Comparison of ENCODE assay signal across 16 cellular contexts in the genomic region with DNA sequence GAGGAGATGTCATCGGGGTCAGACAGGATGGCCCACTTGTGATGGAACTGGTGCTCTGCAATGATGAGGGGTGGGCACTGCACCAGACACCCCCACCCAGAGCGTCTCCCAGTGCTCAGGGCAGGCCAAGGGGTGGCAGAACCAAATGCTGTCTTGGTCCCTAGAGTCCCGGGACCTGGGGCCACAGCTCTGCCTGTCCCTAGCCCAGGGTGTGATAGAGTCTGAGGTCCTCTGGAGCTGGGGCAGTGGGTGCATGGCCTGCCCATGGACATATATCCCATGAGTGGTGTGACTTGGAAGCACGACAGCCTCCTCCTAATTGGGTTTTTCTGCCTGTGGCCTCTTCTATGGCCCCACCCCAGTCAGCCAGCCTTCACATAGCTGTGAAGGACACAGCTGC. TPM values are rescaled to one million over a fixed set of nuclear protein-coding genes. Genes with fewer than 3 reads are reported as not detected.
DNase-seq lines count a peak whose midpoint lies in the region; TF ChIP-seq lines count a peak whose summit lies in the region.
"Had no signal": no experiment of that assay in that cellular context is flagged by ENCODE, and none has a peak within 500 bp of the region (broad histone marks: within the 10 kb centered on the region; RNA-seq: fewer than 3 reads in every experiment).

No MANE protein-coding gene starts in this region.

- no peak overlapping the region for H3K4me3 Mint-ChIP-seq in chondrocyte (ENCODE audit: unreplicated experiment)
- H3K4me3 Mint-ChIP-seq: CD4-positive, alpha-beta memory T cell; HFFc6 had no signal

- no peak overlapping the region for H3K4ac ChIP-seq in neuronal stem cell (ENCODE audit: low read length)

- DNase-seq in adrenal gland (no peak), chondrocyte (ENCODE audit: low spot score) (peak; percentile 68), neuronal stem cell (ENCODE audit: low spot score) (no peak), DMS79 treated with DMSO at 0.1 percent for 48 hours (lab: John Stamatoyannopoulos, UW) (no peak), HUDEP-2 (lab: John Stamatoyannopoulos, UW; ENCODE audit: unreplicated experiment in 76 of 76) (no peak)
- DNase-seq in effector CD4-positive, alpha-beta T cell, result no peak
- DNase-seq: C1 segment of cervical spinal cord; Calu3; CD4-positive, alpha-beta memory T cell; COR-L47; DMS53; DND-41; GOT3; HFFc6 had no signal

- H3K23ac ChIP-seq in neuronal stem cell (ENCODE audit: low read depth, low read length, poor library complexity), result peak overlapping the region; percentile 5

- no peak overlapping the region for H4K8ac ChIP-seq in neuronal stem cell (ENCODE audit: low read depth, low read length)

- H3K4me3 ChIP-seq in adrenal gland (no peak overlapping the region), neuronal stem cell (ENCODE audit: low read length in 2 of 2) (peak overlapping the region in 1 of 2 donors; percentile 23)
- H3K4me3 ChIP-seq: HAP-1 had no signal

- no peaks in the 10 kb centered on the region for H3K9me3 Mint-ChIP-seq in chondrocyte (ENCODE audit: low read depth)
- H3K9me3 Mint-ChIP-seq: CD4-positive, alpha-beta memory T cell; HFFc6 had no signal

- H2BK12ac ChIP-seq in neuronal stem cell (ENCODE audit: low read length), result peak overlapping the region; percentile 50

- no peak overlapping the region for H2BK5ac ChIP-seq in neuronal stem cell (ENCODE audit: low read length)

- intact Hi-C loops in adrenal gland (cut with DNase I), result no loop called here

- H2AFZ ChIP-seq in neuronal stem cell (ENCODE audit: low read length), result no peak overlapping the region

- H3K9ac ChIP-seq in neuronal stem cell (ENCODE audit: low read depth, low read length, poor library complexity), result no peak overlapping the region

- WGBS in adrenal gland, 4 donors, result 73 to 100% (median 88%) methylated on average over 3 to 4 of the region's 4 CpGs
- WGBS in neuronal stem cell (ENCODE audit: extremely low coverage in 2 of 2, insufficient read length in 2 of 2, insufficient replicate concordance in 1 of 2), 2 donors, result no CpG with 5 or more reads among the region's 4 CpGs

- no peak overlapping the region for H4K91ac ChIP-seq in neuronal stem cell (ENCODE audit: low read depth, low read length, poor library complexity)

- no peak overlapping the region for H3K18ac ChIP-seq in neuronal stem cell (ENCODE audit: low read length)

- no peak overlapping the region for H2BK15ac ChIP-seq in neuronal stem cell (ENCODE audit: low read length)

- no peaks in the 10 kb centered on the region for H3K36me3 Mint-ChIP-seq in chondrocyte (ENCODE audit: low read depth)
- H3K36me3 Mint-ChIP-seq: CD4-positive, alpha-beta memory T cell had no signal

- no peak for TF ChIP-seq POLR2A in adrenal gland (IDR thresholded peaks at IDR 0.05)

- no peak overlapping the region for H2BK120ac ChIP-seq in neuronal stem cell (ENCODE audit: low read depth, low read length)

- H2AK5ac ChIP-seq in neuronal stem cell (ENCODE audit: low read depth, low read length), result peak overlapping the region; percentile 73

- H3K27me3 ChIP-seq in adrenal gland (no peaks in the 10 kb centered on the region), neuronal stem cell (ENCODE audit: control insufficient read depth in 3 of 3, insufficient read depth in 3 of 3, low read depth in 1 of 3, low read length in 3 of 3) (no peaks in the 10 kb centered on the region)

- H3K4me2 ChIP-seq in neuronal stem cell (ENCODE audit: insufficient read depth, low read length, poor library complexity, severe bottlenecking), result no peak overlapping the region

- H3K27ac ChIP-seq in adrenal gland (peak overlapping the region in 3 of 5 donors; percentile 64 to 89 (median 72)), neuronal stem cell (replicated peaks; ENCODE audit: low read length) (no peak overlapping the region)

- H3K4me1 Mint-ChIP-seq in chondrocyte (ENCODE audit: low read depth), result no peaks in the 10 kb centered on the region
- H3K4me1 Mint-ChIP-seq: CD4-positive, alpha-beta memory T cell had no signal

- H3K36me3 ChIP-seq in adrenal gland (replicated peaks in 1 of 2) (no peaks in the 10 kb centered on the region), neuronal stem cell (replicated peaks in 1 of 2; ENCODE audit: control insufficient read depth in 2 of 2, insufficient read depth in 2 of 2, low read length in 2 of 2) (no peaks in the 10 kb centered on the region)
- H3K36me3 ChIP-seq: HAP-1 had no signal

- no peaks in the 10 kb centered on the region for H3K9me3 ChIP-seq in adrenal gland (replicated peaks in 1 of 3)
- H3K9me3 ChIP-seq in neuronal stem cell (replicated peaks in 1 of 2; ENCODE audit: control insufficient read depth in 2 of 2, insufficient read depth in 1 of 2, low read depth in 1 of 2, low read length in 2 of 2), result peaks cover 0 to 2% of the 10 kb centered on the region in 2 donors
- H3K9me3 ChIP-seq: HAP-1 had no signal

- H3K4me1 ChIP-seq in adrenal gland (replicated peaks in 1 of 2) (peaks cover 20 to 39% of the 10 kb centered on the region in 2 donors), neuronal stem cell (ENCODE audit: control insufficient read depth in 2 of 2, insufficient read depth in 1 of 2, low read depth in 1 of 2, low read length in 2 of 2) (peaks cover 3 to 10% of the 10 kb centered on the region in 2 donors)
- H3K4me1 ChIP-seq: HAP-1 had no signal

- H3K14ac ChIP-seq in neuronal stem cell (ENCODE audit: low read length), result peak overlapping the region; percentile 22

- H3K27me3 Mint-ChIP-seq in chondrocyte (ENCODE audit: low read depth), result peaks cover 10% of the 10 kb centered on the region

- no peak for TF ChIP-seq CTCF in adrenal gland (IDR thresholded peaks at IDR 0.05)
- TF ChIP-seq CTCF in chondrocyte (IDR thresholded peaks at IDR 0.05), result no peak

- no peak overlapping the region for H3K27ac Mint-ChIP-seq in chondrocyte (ENCODE audit: unreplicated experiment)
- H3K27ac Mint-ChIP-seq: CD4-positive, alpha-beta memory T cell; HFFc6 had no signal

- peaks cover 2% of the 10 kb centered on the region for H3K79me1 ChIP-seq in neuronal stem cell (ENCODE audit: low read depth, low read length)

RNA-seq across cellular contexts. Expression of a gene that starts 6.7 kb away (rescaled TPM):
- 1 to 10 TPM in 4 of 8 donors, under 1 TPM in 4; 0.18 to 2.0 (median 1.1) TPM for total RNA-seq in adrenal gland
- polyA plus RNA-seq in adrenal gland, result 1 to 10 TPM in 2 of 3 donors, under 1 TPM in 1; 0.33 to 1.6 (median 1.1) TPM
- total RNA-seq in chondrocyte, result not detected in 3 replicates
- 0.54 TPM for polyA plus RNA-seq in neuronal stem cell (2013, experiment 1 of 2)
- 0.60 TPM for polyA plus RNA-seq in neuronal stem cell (2013, experiment 2 of 2)
- total RNA-seq: A673, Calu3 had no signal
